ENCODE assay signal across 31 cellular contexts in genomic region chr16:1196494-1196893, GRCh38. TPM values are rescaled to one million over a fixed set of nuclear protein-coding genes. Genes with fewer than 3 reads are reported as not detected.
"Had no signal": no experiment of that assay in that cellular context is flagged by ENCODE, and none has a peak within 500 bp of the region (broad histone marks: within the 10 kb centered on the region; RNA-seq: fewer than 3 reads in every experiment).

No MANE protein-coding gene starts in this region.

- H3K4me1 ChIP-seq: ascending aorta, colonic mucosa had no signal

- H3K36me3 ChIP-seq: ascending aorta, cardiac muscle cell, colonic mucosa, heart left ventricle, ovary, right lobe of liver, thoracic aorta had no signal

- DNase-seq: activated B cell treated with CpG ODN at 0.5 μM for 24 hours; activated CD4-positive, alpha-beta T cell treated with anti-CD3 and anti-CD28 coated beads, Interleukin-2, amount 50 U/mL, for 4 hours; activated effector memory CD4-positive, alpha-beta T cell treated with Interleukin-2 at 50 U/mL for 16 hours; activated naive CD4-positive, alpha-beta T cell treated with Interleukin-2 at 50 U/mL for 16 hours; activated naive CD8-positive, alpha-beta T cell treated with anti-CD3 and anti-CD28 coated beads, Interleukin-2, amount 10 ng/mL, durations not matched to agents 7 days and 5 days; activated T-cell treated with anti-CD3 and anti-CD28 coated beads for 4 hours; cerebellar nuclear complex; colonic mucosa; effector CD8-positive, alpha-beta T cell; foreskin fibroblast; heart left ventricle; hypothalamus; immature natural killer cell; kidney; naive B cell; nephron progenitor cell; ovary; right lobe of liver; stimulated activated CD4-positive, alpha-beta T cell treated with anti-CD3 and anti-CD28 coated beads, Interleukin-12 subunit alpha, Interleukin-12 subunit beta, amount 100 ng/mL, for 4 hours; stimulated activated CD4-positive, alpha-beta T cell treated with anti-CD3 and anti-CD28 coated beads, Interleukin-4, amount 100 ng/mL, for 1 hour; T-helper 9 cell; trophoblast cell had no signal

- ATAC-seq: heart left ventricle, right lobe of liver had no signal

- H3K9me3 ChIP-seq: ascending aorta, colonic mucosa, heart left ventricle, ovary, right lobe of liver, thoracic aorta had no signal

- H3K27ac ChIP-seq: ascending aorta, cardiac muscle cell, colonic mucosa, ovary, right lobe of liver, skin epidermis, thoracic aorta had no signal

- H3K4me3 ChIP-seq: ascending aorta, cardiac muscle cell, colonic mucosa, heart left ventricle, ovary, right lobe of liver, skin epidermis, thoracic aorta had no signal

- H3K27me3 ChIP-seq: ascending aorta, cardiac muscle cell, colonic mucosa, ovary, right lobe of liver had no signal

RNA-seq across cellular contexts. Expression of gene TPSG1, which starts 28.6 kb away (rescaled TPM):
- total RNA-seq: activated B cell treated with CpG ODN at 0.5 μM for 24 hours; activated naive CD8-positive, alpha-beta T cell treated with anti-CD3 and anti-CD28 coated beads, Interleukin-2, amount 10 ng/mL, durations not matched to agents 7 days and 5 days; ascending aorta; cardiac muscle cell; dermis microvascular lymphatic vessel endothelial cell; epithelial cell of proximal tubule; heart left ventricle; mesothelial cell of epicardium; progenitor cell of endocrine pancreas; renal cortical epithelial cell had no signal
- polyA plus RNA-seq: heart left ventricle, immature natural killer cell had no signal

RNA-seq across cellular contexts. Expression of gene TPSB2, which starts 33.5 kb away (rescaled TPM):
- total RNA-seq: activated B cell treated with CpG ODN at 0.5 μM for 24 hours; activated naive CD8-positive, alpha-beta T cell treated with anti-CD3 and anti-CD28 coated beads, Interleukin-2, amount 10 ng/mL, durations not matched to agents 7 days and 5 days; ascending aorta; cardiac muscle cell; dermis microvascular lymphatic vessel endothelial cell; epithelial cell of proximal tubule; mesothelial cell of epicardium; progenitor cell of endocrine pancreas; renal cortical epithelial cell had no signal
- polyA plus RNA-seq: cardiac muscle cell, immature natural killer cell had no signal

RNA-seq across cellular contexts. Expression of gene TPSAB1, which starts 44.0 kb away (rescaled TPM):
- total RNA-seq: activated B cell treated with CpG ODN at 0.5 μM for 24 hours; activated naive CD8-positive, alpha-beta T cell treated with anti-CD3 and anti-CD28 coated beads, Interleukin-2, amount 10 ng/mL, durations not matched to agents 7 days and 5 days; cardiac muscle cell; dermis microvascular lymphatic vessel endothelial cell; epithelial cell of proximal tubule; mesothelial cell of epicardium; progenitor cell of endocrine pancreas; renal cortical epithelial cell had no signal
- polyA plus RNA-seq: cardiac muscle cell, immature natural killer cell had no signal

RNA-seq across cellular contexts. Expression of gene TPSD1, which starts 59.4 kb away (rescaled TPM):
- total RNA-seq: activated B cell treated with CpG ODN at 0.5 μM for 24 hours; activated naive CD8-positive, alpha-beta T cell treated with anti-CD3 and anti-CD28 coated beads, Interleukin-2, amount 10 ng/mL, durations not matched to agents 7 days and 5 days; cardiac muscle cell; dermis microvascular lymphatic vessel endothelial cell; epithelial cell of proximal tubule; mesothelial cell of epicardium; progenitor cell of endocrine pancreas; renal cortical epithelial cell; right lobe of liver had no signal
- polyA plus RNA-seq: cardiac muscle cell, immature natural killer cell had no signal
